ENCODE assay signal across 9 cellular contexts in the genomic region with DNA sequence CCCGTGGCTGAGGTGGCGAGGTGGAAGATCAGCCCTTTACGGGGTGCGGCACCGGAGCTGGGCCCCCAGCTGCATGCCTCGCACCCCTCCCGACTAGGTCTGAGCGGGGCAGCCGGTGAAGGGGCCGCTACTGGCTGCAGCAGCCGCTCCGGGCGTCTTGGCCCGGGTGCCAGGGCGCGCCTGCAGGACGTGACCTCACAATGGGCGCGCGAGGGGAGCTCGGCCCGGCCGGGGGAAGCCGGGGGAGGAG. TPM values are rescaled to one million over a fixed set of nuclear protein-coding genes. Genes with fewer than 3 reads are reported as not detected.
DNase-seq lines count a peak whose midpoint lies in the region; FAIRE-seq and TF ChIP-seq lines count a peak whose summit lies in the region.
"Had no signal": no experiment of that assay in that cellular context is flagged by ENCODE, and none has a peak within 500 bp of the region (broad histone marks: within the 10 kb centered on the region; RNA-seq: fewer than 3 reads in every experiment).

No MANE protein-coding gene starts in this region.

- H2AFZ ChIP-seq in KMS-11 (ENCODE audit: low read depth): peak overlapping the region; percentile 76

- H3K79me2 ChIP-seq in KMS-11 (ENCODE audit: insufficient read depth, low read depth): peaks cover 49% of the 10 kb centered on the region

- FAIRE-seq in bronchial epithelial cell (lab: Jason Lieb, UNC): no peak
- FAIRE-seq: G401.6 had no signal

- no peaks in the 10 kb centered on the region for H4K20me1 ChIP-seq in KMS-11 (ENCODE audit: insufficient read depth)

- H3K4me1 ChIP-seq in KMS-11 (ENCODE audit: low read depth, poor library complexity, severe bottlenecking) (peaks cover 18% of the 10 kb centered on the region), mononuclear cell (ENCODE audit: insufficient read depth, low read length) (peaks cover 43% of the 10 kb centered on the region)

- H3K27ac ChIP-seq in KMS-11: peak overlapping the region; percentile 73; the same call in 1 of the 2 replicates

- peak overlapping the region; percentile 68; the same call in 1 of the 2 replicates for H3K4me2 ChIP-seq in KMS-11

- no peak for TF ChIP-seq CTCF in KMS-11 (conservative IDR thresholded peaks at IDR 0.05; ENCODE audit: low read depth, low read length)
- TF ChIP-seq CTCF in bronchial epithelial cell (IDR thresholded peaks at IDR 0.05; ENCODE audit: insufficient read depth, low read length, severe bottlenecking): no peak

- H3K36me3 ChIP-seq in KMS-11 (ENCODE audit: insufficient read depth) (no peaks in the 10 kb centered on the region), bronchial epithelial cell (ENCODE audit: control insufficient read depth, insufficient read depth, low read length) (peaks cover 8% of the 10 kb centered on the region)

- H3K4me3 ChIP-seq in KMS-11 (IDR thresholded peaks at IDR 0.05; ENCODE audit: insufficient read depth, low read depth, low read length): no peak overlapping the region
- peak overlapping the region; percentile 92 for H3K4me3 ChIP-seq in bronchial epithelial cell (ENCODE audit: low read depth, low read length)
- peak overlapping the region; percentile 90 for H3K4me3 ChIP-seq in mononuclear cell (ENCODE audit: low read length)

- peak overlapping the region; percentile 56 for H3K9ac ChIP-seq in KMS-11

- DNase-seq in activated CD8-positive, alpha-beta memory T cell treated with anti-CD3 and anti-CD28 coated beads, Interleukin-2, amount 50 U/mL, for 48 hours: peak; percentile 73
- no peak for DNase-seq in activated CD8-positive, alpha-beta memory T cell treated with anti-CD3 and anti-CD28 coated beads for 24 hours
- DNase-seq in bronchial epithelial cell (ENCODE audit: low read depth) (no peak), midbrain (lab: John Stamatoyannopoulos, UW) (no peak), EL (no peak)
- no peak for DNase-seq in activated effector memory CD4-positive, alpha-beta T cell treated with Interleukin-2 at 50 U/mL for 16 hours

- no peaks in the 10 kb centered on the region for H3K9me3 ChIP-seq in mononuclear cell (ENCODE audit: low read depth, low read length)

- H3K27me3 ChIP-seq in KMS-11 (ENCODE audit: insufficient read depth, low read depth): no peaks in the 10 kb centered on the region
- H3K27me3 ChIP-seq in bronchial epithelial cell (ENCODE audit: control insufficient read depth, insufficient read depth, low read length): no peaks in the 10 kb centered on the region
- no peaks in the 10 kb centered on the region for H3K27me3 ChIP-seq in mononuclear cell (ENCODE audit: insufficient read depth, low read length)

RNA-seq across cellular contexts. Expression of a gene that starts 0.4 kb away (rescaled TPM):
- 41.5 and 42.9 TPM in 2 replicates for total RNA-seq in bronchial epithelial cell
- 45.8 TPM for total RNA-seq in mononuclear cell

RNA-seq across cellular contexts. Expression of a gene that starts 0.7 kb away (rescaled TPM):
- total RNA-seq in bronchial epithelial cell: 17.4 and 23.9 TPM in 2 replicates
- 11.3 TPM for total RNA-seq in mononuclear cell

RNA-seq across cellular contexts. Expression of a gene that starts 33.1 kb away (rescaled TPM):
- total RNA-seq in bronchial epithelial cell: 8.7 and 13.7 TPM in 2 replicates
- 7.2 TPM for total RNA-seq in mononuclear cell

RNA-seq across cellular contexts. Expression of a gene that starts 39.4 kb away (rescaled TPM):
- total RNA-seq in bronchial epithelial cell: 31.3 and 50.8 TPM in 2 replicates
- 6.4 TPM for total RNA-seq in mononuclear cell
